In genomic region chr1:210754931-210755670, GRCh38 we compare ENCODE assay signal across 14 cellular contexts.
A peak's percentile ranks its signal among the peaks of the same experiment; 100 is the strongest.
DNase-seq lines count a peak whose midpoint lies in the region; ATAC-seq, FAIRE-seq and TF ChIP-seq lines count a peak whose summit lies in the region.
"Had no signal": no experiment of that assay in that cellular context is flagged by ENCODE, and none has a peak within 500 bp of the region (broad histone marks: within the 10 kb centered on the region; RNA-seq: fewer than 3 reads in every experiment).

No MANE protein-coding gene starts in this region.

- ATAC-seq in HG03039 (IDR thresholded peaks at IDR 0.05; ENCODE audit: unreplicated experiment) = no peak
- ATAC-seq: HCT116 had no signal

- DNase-seq in NCI-H146 (lab: John Stamatoyannopoulos, UW) (peak; percentile 48), NCI-H146 treated with DMSO at 0.1 percent for 48 hours (lab: John Stamatoyannopoulos, UW; ENCODE audit: unreplicated experiment) (no peak), NCI-H526 (lab: John Stamatoyannopoulos, UW) (peak; percentile 54 to 77), cerebellar nuclear complex (lab: John Stamatoyannopoulos, UW) (peak; percentile 42 to 83), retinal pigment epithelial cell (ENCODE audit: low read depth) (peak; percentile 20), 8988T (no peak), RCC 7860 (ENCODE audit: low spot score) (no peak)
- DNase-seq: GF-D8; stimulated activated CD4-positive, alpha-beta T cell treated with anti-CD3 and anti-CD28 coated beads, Interleukin-4, amount 100 ng/mL, for 24 hours had no signal

- TF ChIP-seq CTCF in retinal pigment epithelial cell (conservative IDR thresholded peaks at IDR 0.05; ENCODE audit: low read depth, low read length) = no peak

- H3K4me3 ChIP-seq in retinal pigment epithelial cell (ENCODE audit: low read length) = no peak overlapping the region
- H3K4me3 ChIP-seq: ascending aorta had no signal

- no peak for FAIRE-seq in RCC 7860 (lab: Jason Lieb, UNC)
- FAIRE-seq: A204.1, keratinocyte had no signal

Comparison
In these comparisons a context has a peak if more than half of its experiments do, and no peak if none do; other contexts are left out.
1. DNase-seq: peak in NCI-H146 (single experiment), NCI-H526 (2 of 2), cerebellar nuclear complex (2 of 2) and retinal pigment epithelial cell (single experiment); none in NCI-H146 treated with DMSO at 0.1 percent for 48 hours (single experiment), 8988T (single experiment) and RCC 7860 (single experiment).